Comparison of ENCODE assay signal across 1 cellular context in genomic region chr7:140454657-140455015, GRCh38.
A peak's percentile ranks its signal among the peaks of the same experiment; 100 is the strongest.
TF ChIP-seq lines count a peak whose summit lies in the region.

No MANE protein-coding gene starts in this region.

TF ChIP-seq in K562, 482 proteins besides CTCF, POLR2A, EP300 and RAD21:
- 0 out of 2 replicates have a peak, but pooled peaks have one; percentile 47 for TF ChIP-seq ZBTB26 (CRISPR knock-in tag; IDR thresholded peaks at IDR 0.05)
- TF ChIP-seq TEAD4 (IDR thresholded peaks at IDR 0.05; ENCODE audit: low read length) = no peak
- no peak for TF ChIP-seq TEAD4 (CRISPR knock-in tag; IDR thresholded peaks at IDR 0.05; ENCODE audit: borderline replicate concordance)
- TF ChIP-seq ARID2 (IDR thresholded peaks at IDR 0.05) = no peak
- TF ChIP-seq HES1 (IDR thresholded peaks at IDR 0.05; ENCODE audit: low read depth) = no peak
- no peak for TF ChIP-seq HNRNPH1 (optimal IDR thresholded peaks at IDR 0.05; ENCODE audit: low read depth, low read length)
- TF ChIP-seq THRB (CRISPR knock-in tag; conservative IDR thresholded peaks at IDR 0.05) = 0 out of 2 replicates have a peak, but pooled peaks have one; percentile 9
- no peak for TF ChIP-seq TCF15 (CRISPR knock-in tag; IDR thresholded peaks at IDR 0.05)
- TF ChIP-seq CBX5 (IDR thresholded peaks at IDR 0.05; ENCODE audit: borderline replicate concordance, low read depth) = no peak
- TF ChIP-seq XRCC5 (IDR thresholded peaks at IDR 0.05; ENCODE audit: low read depth, low read length) = no peak
- peak; percentile 29; the same call in 1 of the 2 replicates for TF ChIP-seq SPI1 (IDR thresholded peaks at IDR 0.05; ENCODE audit: borderline replicate concordance, low read depth, low read length)
